1 cellular context compared by ENCODE assay signal in genomic region chr2:73343992-73344391, GRCh38.
TF ChIP-seq lines count a peak whose summit lies in the region.

No MANE protein-coding gene starts in this region.

TF ChIP-seq in HepG2, 621 proteins besides CTCF, POLR2A, EP300 and RAD21:
- no peak for TF ChIP-seq HDAC6 (IDR thresholded peaks at IDR 0.05; ENCODE audit: low read depth, low read length)
- TF ChIP-seq ZNF33A (CRISPR knock-in tag; IDR thresholded peaks at IDR 0.05; ENCODE audit: borderline replicate concordance) = no peak
- TF ChIP-seq ELF3 (CRISPR knock-in tag; IDR thresholded peaks at IDR 0.05) = 0 out of 2 replicates have a peak, but pooled peaks have one; percentile 22
- no peak for TF ChIP-seq ZNF354B (CRISPR knock-in tag; IDR thresholded peaks at IDR 0.05)
- TF ChIP-seq SPEN (CRISPR knock-in tag; IDR thresholded peaks at IDR 0.05; ENCODE audit: low read depth) = no peak
- TF ChIP-seq POGZ (CRISPR knock-in tag; IDR thresholded peaks at IDR 0.05) = peak; percentile 29; the same call in 1 of the 2 replicates
- peak; percentile 46; the same call in 1 of the 2 replicates for TF ChIP-seq HOMEZ (CRISPR knock-in tag; IDR thresholded peaks at IDR 0.05; ENCODE audit: low read depth)
- no peak for TF ChIP-seq ZNF496 (CRISPR knock-in tag; IDR thresholded peaks at IDR 0.05; ENCODE audit: insufficient replicate concordance)
- TF ChIP-seq ZMYM4 (CRISPR knock-in tag; IDR thresholded peaks at IDR 0.05) = peak; percentile 47; the same call in 1 of the 2 replicates
- TF ChIP-seq GABPA (IDR thresholded peaks at IDR 0.05; ENCODE audit: low read depth, low read length) = no peak
- TF ChIP-seq GABPA (CRISPR knock-in tag; IDR thresholded peaks at IDR 0.05; ENCODE audit: low read depth) = peak; percentile 50
- TF ChIP-seq CHD2 (IDR thresholded peaks at IDR 0.05; ENCODE audit: low read depth, low read length) = peak; percentile 87
TF ChIP-seq in HepG2: peak in this region for 6.
